1 cellular context compared by ENCODE assay signal in genomic region chr9:136947955-136948510, GRCh38.
TF ChIP-seq lines count a peak whose summit lies in the region.

No MANE protein-coding gene starts in this region.

TF ChIP-seq in K562, 482 proteins besides CTCF, POLR2A, EP300 and RAD21 (continued from another document):
- peak; percentile 40; the same call in 1 of the 2 replicates for TF ChIP-seq USF1 (CRISPR knock-in tag; IDR thresholded peaks at IDR 0.05)
- TF ChIP-seq MIER1 (IDR thresholded peaks at IDR 0.05; ENCODE audit: low read depth), result no peak
- no peak for TF ChIP-seq CLOCK (CRISPR knock-in tag; IDR thresholded peaks at IDR 0.05; ENCODE audit: borderline replicate concordance)
- peak; percentile 61; the same call in 1 of the 2 replicates for TF ChIP-seq CC2D1A (IDR thresholded peaks at IDR 0.05)
- no peak for TF ChIP-seq ID3 (CRISPR knock-in tag; IDR thresholded peaks at IDR 0.05)
- TF ChIP-seq ID3 (tag; IDR thresholded peaks at IDR 0.05), result no peak
- 0 out of 2 replicates have a peak, but pooled peaks have one; percentile 26 for TF ChIP-seq HCFC1 (IDR thresholded peaks at IDR 0.05; ENCODE audit: low read depth, low read length)
- TF ChIP-seq ZNF57 (CRISPR knock-in tag; IDR thresholded peaks at IDR 0.05), result no peak
- TF ChIP-seq ZBTB9 (CRISPR knock-in tag; IDR thresholded peaks at IDR 0.05), result peak; percentile 85
- no peak for TF ChIP-seq DNMT1 (IDR thresholded peaks at IDR 0.05)
- peak; percentile 31 for TF ChIP-seq CTCFL (IDR thresholded peaks at IDR 0.05; ENCODE audit: borderline replicate concordance, insufficient read depth, low read depth, low read length, poor library complexity, severe bottlenecking)
- no peak for TF ChIP-seq TFE3 (CRISPR knock-in tag; IDR thresholded peaks at IDR 0.05)
- no peak for TF ChIP-seq ZNF133 (CRISPR knock-in tag; IDR thresholded peaks at IDR 0.05)
- TF ChIP-seq ZSCAN29 (IDR thresholded peaks at IDR 0.05), result no peak
- TF ChIP-seq DEAF1 (CRISPR knock-in tag; IDR thresholded peaks at IDR 0.05), result 0 out of 2 replicates have a peak, but pooled peaks have one; percentile 34
- TF ChIP-seq MAX (CRISPR knock-in tag; IDR thresholded peaks at IDR 0.05), result peak; percentile 36; the same call in 1 of the 2 replicates
- no peak for TF ChIP-seq SNIP1 (IDR thresholded peaks at IDR 0.05; ENCODE audit: low read depth)
- no peak for TF ChIP-seq PHTF2 (CRISPR knock-in tag; IDR thresholded peaks at IDR 0.05)
- peak; percentile 44 to 69; a peak in 3 of 4 replicates for TF ChIP-seq MAZ (CRISPR knock-in tag; conservative IDR thresholded peaks at IDR 0.05 in 1 of 2, IDR thresholded peaks at IDR 0.05 in 1 of 2)
- no peak for TF ChIP-seq XRCC4 (IDR thresholded peaks at IDR 0.05; ENCODE audit: extremely low read depth, insufficient read depth, insufficient read length)
- TF ChIP-seq ZBTB33 (CRISPR knock-in tag; IDR thresholded peaks at IDR 0.05), result peak; percentile 73; the same call in 1 of the 2 replicates
- TF ChIP-seq SMAD1 (IDR thresholded peaks at IDR 0.05; ENCODE audit: low read depth, low read length, partially characterized antibody), result peak; percentile 34
